ENCODE assay signal across 11 cellular contexts in genomic region chr7:29114266-29114665, GRCh38. TPM values are rescaled to one million over a fixed set of nuclear protein-coding genes. Genes with fewer than 3 reads are reported as not detected.
DNase-seq lines count a peak whose midpoint lies in the region; ATAC-seq, FAIRE-seq and TF ChIP-seq lines count a peak whose summit lies in the region.
"Not testable (repeated sequence)": the region's sequence is repeated elsewhere in the genome, so short reads cannot be mapped to it uniquely, and the experiment has no call there.
"Had no signal": no experiment of that assay in that cellular context is flagged by ENCODE, and none has a peak within 500 bp of the region (broad histone marks: within the 10 kb centered on the region; RNA-seq: fewer than 3 reads in every experiment).

No MANE protein-coding gene starts in this region.

- H3K27ac ChIP-seq in DND-41 (ENCODE audit: low read length) (peak overlapping the region; percentile 85), KOPT-K1 (ENCODE audit: low read depth, low read length, poor library complexity, severe bottlenecking) (peak overlapping the region; percentile 75)
- H3K27ac ChIP-seq in OCI-LY3 (ENCODE audit: low read length); endothelial cell of umbilical vein (ENCODE audit: insufficient read depth, low read depth, low read length): not testable (repeated sequence)

- not testable (repeated sequence) for H3K27ac Mint-ChIP-seq in stimulated activated effector memory CD8-positive, alpha-beta T cell treated with anti-CD3 and anti-CD28 coated beads, Interleukin-12 subunit alpha, Interleukin-12 subunit beta, amount 100 ng/mL, for 72 hours

- H2AFZ ChIP-seq in DND-41 (ENCODE audit: low read depth, low read length); OCI-LY3 (ENCODE audit: low read depth, low read length); endothelial cell of umbilical vein (ENCODE audit: low read depth, low read length): not testable (repeated sequence)

- H3K4me1 Mint-ChIP-seq in activated T-cell treated with anti-CD3 and anti-CD28 coated beads, Interleukin-2, amount 50 U/mL, for 4 hours (ENCODE audit: low read depth), result not testable (repeated sequence)
- H3K4me1 Mint-ChIP-seq in stimulated activated effector memory CD8-positive, alpha-beta T cell treated with anti-CD3 and anti-CD28 coated beads, Interleukin-12 subunit alpha, Interleukin-12 subunit beta, amount 100 ng/mL, for 72 hours, result peaks cover 11% of the 10 kb centered on the region

- POLR2A ChIA-PET in endothelial cell of umbilical vein (lab: Charles Lee), result not testable (repeated sequence)

- H3K4me3 Mint-ChIP-seq in activated T-cell treated with anti-CD3 and anti-CD28 coated beads, Interleukin-2, amount 50 U/mL, for 4 hours; stimulated activated effector memory CD8-positive, alpha-beta T cell treated with anti-CD3 and anti-CD28 coated beads, Interleukin-12 subunit alpha, Interleukin-12 subunit beta, amount 100 ng/mL, for 72 hours: not testable (repeated sequence)

- H3K9me3 Mint-ChIP-seq in activated T-cell treated with anti-CD3 and anti-CD28 coated beads, Interleukin-2, amount 50 U/mL, for 4 hours; stimulated activated effector memory CD8-positive, alpha-beta T cell treated with anti-CD3 and anti-CD28 coated beads, Interleukin-12 subunit alpha, Interleukin-12 subunit beta, amount 100 ng/mL, for 72 hours: not testable (repeated sequence)

- TF ChIP-seq CTCF in DND-41 (IDR thresholded peaks at IDR 0.05; ENCODE audit: borderline replicate concordance, extremely low read depth, low read length, poor library complexity, severe bottlenecking); OCI-LY3 (IDR thresholded peaks at IDR 0.05; ENCODE audit: low read depth, low read length); endothelial cell of umbilical vein (IDR thresholded peaks at IDR 0.05; ENCODE audit: extremely low read depth in 1 of 2, insufficient read depth in 1 of 2, low read depth in 1 of 2, low read length in 2 of 2): not testable (repeated sequence)

- peak; percentile 76 for FAIRE-seq in endothelial cell of umbilical vein (lab: Jason Lieb, UNC)

- H3K9ac ChIP-seq in DND-41 (ENCODE audit: low read depth, low read length), result peak overlapping the region; percentile 41
- not testable (repeated sequence) for H3K9ac ChIP-seq in OCI-LY3 (ENCODE audit: low read length); endothelial cell of umbilical vein (replicated peaks; ENCODE audit: extremely low read depth, insufficient read depth, low read length)

- H3K36me3 ChIP-seq in DND-41 (ENCODE audit: insufficient read depth, low read length), result peaks cover 25% of the 10 kb centered on the region
- peaks cover 47% of the 10 kb centered on the region for H3K36me3 ChIP-seq in KOPT-K1 (ENCODE audit: insufficient read depth, low read length)
- H3K36me3 ChIP-seq in OCI-LY3 (replicated peaks; ENCODE audit: low read depth, low read length); endothelial cell of umbilical vein (ENCODE audit: control insufficient read depth in 2 of 2, extremely low read depth in 1 of 2, insufficient read depth in 2 of 2, low read length in 2 of 2): not testable (repeated sequence)

- H3K36me3 Mint-ChIP-seq in activated T-cell treated with anti-CD3 and anti-CD28 coated beads, Interleukin-2, amount 50 U/mL, for 4 hours (ENCODE audit: insufficient read depth); stimulated activated effector memory CD8-positive, alpha-beta T cell treated with anti-CD3 and anti-CD28 coated beads, Interleukin-12 subunit alpha, Interleukin-12 subunit beta, amount 100 ng/mL, for 72 hours: not testable (repeated sequence)

- peak overlapping the region in 1 of 2 experiments; percentile 43; a peak in 2 of 4 replicates for H3K4me3 ChIP-seq in DND-41 (ENCODE audit: low read depth in 1 of 2, low read length in 2 of 2)
- H3K4me3 ChIP-seq in OCI-LY3 (ENCODE audit: low read length); endothelial cell of umbilical vein (replicated peaks in 1 of 3; ENCODE audit: insufficient read depth in 1 of 3, low read depth in 1 of 3, low read length in 3 of 3): not testable (repeated sequence)

- intact Hi-C loops in endothelial cell of umbilical vein (cut with micrococcal nuclease), result loop anchor here (2.0 to 10.0 kb wide), 2 partner anchors 81 to 451 kb away; partner anchors contain the start of genes CHN2 and PRR15
- intact Hi-C loops in left colon (cut with DNase I, micrococcal nuclease), result not testable (repeated sequence)

- peak; percentile 85 for ATAC-seq in DND-41 (ENCODE audit: insufficient read depth, low read depth)
- peak; percentile 48 to 58 for ATAC-seq in activated T-cell treated with anti-CD3 and anti-CD28 coated beads, Interleukin-2, amount 50 U/mL, for 4 hours
- ATAC-seq in left colon, result peak; percentile 40
- ATAC-seq in stimulated activated effector memory CD8-positive, alpha-beta T cell treated with anti-CD3 and anti-CD28 coated beads, Interleukin-12 subunit alpha, Interleukin-12 subunit beta, amount 100 ng/mL, for 72 hours, result peak; percentile 47

- not testable (repeated sequence) for H3K27me3 Mint-ChIP-seq in activated T-cell treated with anti-CD3 and anti-CD28 coated beads, Interleukin-2, amount 50 U/mL, for 4 hours (ENCODE audit: low read depth)

- not testable (repeated sequence) for BruUV-seq in endothelial cell of umbilical vein (replicated peaks; lab: Mats Ljungman, UMichigan)

- CTCF ChIA-PET in endothelial cell of umbilical vein (lab: Charles Lee), result interaction anchor here (0.6 to 38.9 kb wide), 11 partner anchors 39 to 295 kb away, joined by 3 to 1408 read pairs (median 8); no protein-coding TSS in a partner anchor

- not testable (repeated sequence) for H3K9me1 ChIP-seq in endothelial cell of umbilical vein (replicated peaks; ENCODE audit: control insufficient read depth, extremely low read depth, insufficient read depth, low read length)

- H4K20me1 ChIP-seq in DND-41 (ENCODE audit: insufficient read depth, low read length); OCI-LY3 (ENCODE audit: insufficient read depth, low read length); endothelial cell of umbilical vein (replicated peaks; ENCODE audit: control insufficient read depth, extremely low read depth, insufficient read depth, low read length): not testable (repeated sequence)

- H3K4me1 ChIP-seq in DND-41 (ENCODE audit: insufficient read depth, low read length) (peaks cover 47% of the 10 kb centered on the region), OCI-LY3 (ENCODE audit: low read length) (peaks cover 31% of the 10 kb centered on the region), endothelial cell of umbilical vein (ENCODE audit: control insufficient read depth, extremely low read depth, insufficient read depth, low read length) (peaks cover 16% of the 10 kb centered on the region)

- peak overlapping the region; percentile 53 for H3K4me2 ChIP-seq in DND-41 (ENCODE audit: insufficient read depth, low read length)
- peak overlapping the region; percentile 14 for H3K4me2 ChIP-seq in OCI-LY3 (ENCODE audit: low read length)
- H3K4me2 ChIP-seq in endothelial cell of umbilical vein (ENCODE audit: insufficient read depth, low read length), result not testable (repeated sequence)

- H3K79me2 ChIP-seq in DND-41 (ENCODE audit: insufficient read depth, low read length); OCI-LY3 (ENCODE audit: low read length); endothelial cell of umbilical vein (ENCODE audit: control insufficient read depth, insufficient read depth, low read length): not testable (repeated sequence)

- not testable (repeated sequence) for TF ChIP-seq POLR2A in endothelial cell of umbilical vein (IDR thresholded peaks at IDR 0.05; ENCODE audit: low read depth, low read length)

- peak; percentile 63 for DNase-seq in DND-41
- not testable (repeated sequence) for DNase-seq in activated T-cell treated with anti-CD3 and anti-CD28 coated beads, Interleukin-2, amount 50 U/mL, for 4 hours; endothelial cell of umbilical vein (ENCODE audit: low read depth, low spot score); left colon; stimulated activated effector memory CD8-positive, alpha-beta T cell treated with anti-CD3 and anti-CD28 coated beads, Interleukin-12 subunit alpha, Interleukin-12 subunit beta, amount 100 ng/mL, for 72 hours (ENCODE audit: low spot score in 2 of 2)

- H3K27me3 ChIP-seq in DND-41 (ENCODE audit: insufficient read depth, low read length, poor library complexity); OCI-LY3 (ENCODE audit: low read depth, low read length): not testable (repeated sequence)
- peaks cover 3 to 13% of the 10 kb centered on the region in 2 experiments for H3K27me3 ChIP-seq in endothelial cell of umbilical vein (ENCODE audit: control insufficient read depth in 2 of 2, insufficient read depth in 2 of 2, low read length in 2 of 2)

- H3K9me3 ChIP-seq in DND-41 (ENCODE audit: insufficient read depth, low read length, severe bottlenecking); KOPT-K1 (ENCODE audit: insufficient read depth, low read length, poor library complexity, severe bottlenecking); OCI-LY3 (ENCODE audit: insufficient read depth, low read length); endothelial cell of umbilical vein (replicated peaks; ENCODE audit: control insufficient read depth, insufficient read depth, low read length): not testable (repeated sequence)

- dilution Hi-C loops in endothelial cell of umbilical vein (cut with MboI; ENCODE audit: extremely low pct_ligation_motif_present, low sequenced_read_pairs), result not testable (repeated sequence)

RNA-seq across cellular contexts. Expression of gene CPVL, which starts 32.1 kb away (rescaled TPM):
- total RNA-seq in activated T-cell treated with anti-CD3 and anti-CD28 coated beads, Interleukin-2, amount 50 U/mL, for 4 hours, result under 1 TPM in 1 of 3 donors, not detected in 2; 0.45 TPM
- not detected in 2 replicates for total RNA-seq in endothelial cell of umbilical vein
- 0.14 TPM in 1 of 2 replicates, not detected in the other for polyA plus RNA-seq in endothelial cell of umbilical vein
- not detected in 2 replicates for polyA plus RNA-seq in endothelial cell of umbilical vein (2011; cell fraction: cytosol; rRNA removed)
- polyA plus RNA-seq in endothelial cell of umbilical vein (2011; cell fraction: nucleus; rRNA removed), result not detected in 2 replicates
- not detected in 2 replicates for polyA plus RNA-seq in endothelial cell of umbilical vein (2012)
- 0.19 and 1.7 TPM in 2 replicates for polyA minus RNA-seq in endothelial cell of umbilical vein
- polyA minus RNA-seq in endothelial cell of umbilical vein (2011; cell fraction: cytosol; rRNA and poly(A)+ RNA removed), result 11.5 TPM
- polyA minus RNA-seq in endothelial cell of umbilical vein (2011; cell fraction: nucleus; rRNA and poly(A)+ RNA removed), result not detected in 2 replicates
- 10 to 100 TPM in 1 of 2 donors, 1 to 10 TPM in 1; 4.7 to 18.4 TPM for total RNA-seq in left colon
- total RNA-seq: B cell, GM23248 had no signal
- polyA plus RNA-seq: AG04450; CD8-positive, alpha-beta memory T cell; GM23248 had no signal
